In genomic region chr16:67605641-67606040, GRCh38 we compare ENCODE assay signal across 22 cellular contexts. TPM values are rescaled to one million over a fixed set of nuclear protein-coding genes. Genes with fewer than 3 reads are reported as not detected.
A peak's percentile ranks its signal among the peaks of the same experiment; 100 is the strongest.
DNase-seq lines count a peak whose midpoint lies in the region; ATAC-seq and TF ChIP-seq lines count a peak whose summit lies in the region.
"Had no signal": no experiment of that assay in that cellular context is flagged by ENCODE, and none has a peak within 500 bp of the region (broad histone marks: within the 10 kb centered on the region; RNA-seq: fewer than 3 reads in every experiment).

No MANE protein-coding gene starts in this region.

- peaks cover 22% of the 10 kb centered on the region for H3K4me1 Mint-ChIP-seq in activated T-cell treated with anti-CD3 and anti-CD28 coated beads, Interleukin-2, amount 50 U/mL, for 72 hours (ENCODE audit: low read depth)
- peaks cover 33% of the 10 kb centered on the region for H3K4me1 Mint-ChIP-seq in dendritic cell treated with granulocyte-macrophage colony-stimulating factor and Interleukin-4, amounts not matched to agents 40 ng/mL and 50 ng/mL, for 4 days (ENCODE audit: low read depth)
- peaks cover 25% of the 10 kb centered on the region for H3K4me1 Mint-ChIP-seq in stimulated activated effector memory CD8-positive, alpha-beta T cell treated with anti-CD3 and anti-CD28 coated beads, Interleukin-12 subunit alpha, Interleukin-12 subunit beta, amount 100 ng/mL, for 72 hours

- no peak overlapping the region for H3K4me3 Mint-ChIP-seq in activated T-cell treated with anti-CD3 and anti-CD28 coated beads, Interleukin-2, amount 50 U/mL, for 72 hours
- no peak overlapping the region for H3K4me3 Mint-ChIP-seq in dendritic cell treated with granulocyte-macrophage colony-stimulating factor and Interleukin-4, amounts not matched to agents 40 ng/mL and 50 ng/mL, for 4 days
- no peak overlapping the region for H3K4me3 Mint-ChIP-seq in stimulated activated effector memory CD8-positive, alpha-beta T cell treated with anti-CD3 and anti-CD28 coated beads, Interleukin-12 subunit alpha, Interleukin-12 subunit beta, amount 100 ng/mL, for 72 hours
- H3K4me3 Mint-ChIP-seq: activated naive CD4-positive, alpha-beta T cell treated with anti-CD3 and anti-CD28 coated beads, Interleukin-2, amount 10 ng/mL, durations not matched to agents 7 days and 5 days; type B pancreatic cell had no signal

- H3K27me3 ChIP-seq in Panc1 (ENCODE audit: control insufficient read depth, insufficient read depth, low read length): no peaks in the 10 kb centered on the region
- H3K27me3 ChIP-seq: ascending aorta, cardiac muscle cell, neutrophil had no signal

- no peaks in the 10 kb centered on the region for H3K9me3 Mint-ChIP-seq in activated T-cell treated with anti-CD3 and anti-CD28 coated beads, Interleukin-2, amount 50 U/mL, for 72 hours
- no peaks in the 10 kb centered on the region for H3K9me3 Mint-ChIP-seq in dendritic cell treated with granulocyte-macrophage colony-stimulating factor and Interleukin-4, amounts not matched to agents 40 ng/mL and 50 ng/mL, for 4 days
- H3K9me3 Mint-ChIP-seq in stimulated activated effector memory CD8-positive, alpha-beta T cell treated with anti-CD3 and anti-CD28 coated beads, Interleukin-12 subunit alpha, Interleukin-12 subunit beta, amount 100 ng/mL, for 72 hours: no peaks in the 10 kb centered on the region
- H3K9me3 Mint-ChIP-seq: activated naive CD4-positive, alpha-beta T cell treated with anti-CD3 and anti-CD28 coated beads, Interleukin-2, amount 10 ng/mL, durations not matched to agents 7 days and 5 days; type B pancreatic cell had no signal

- H3K27me3 Mint-ChIP-seq in activated T-cell treated with anti-CD3 and anti-CD28 coated beads, Interleukin-2, amount 50 U/mL, for 72 hours (ENCODE audit: low read depth): no peaks in the 10 kb centered on the region
- no peaks in the 10 kb centered on the region for H3K27me3 Mint-ChIP-seq in dendritic cell treated with granulocyte-macrophage colony-stimulating factor and Interleukin-4, amounts not matched to agents 40 ng/mL and 50 ng/mL, for 4 days
- H3K27me3 Mint-ChIP-seq: activated naive CD4-positive, alpha-beta T cell treated with anti-CD3 and anti-CD28 coated beads, Interleukin-2, amount 10 ng/mL, durations not matched to agents 7 days and 5 days; type B pancreatic cell had no signal

- peaks cover 88% of the 10 kb centered on the region for H3K79me2 ChIP-seq in OCI-LY7 (ENCODE audit: insufficient read depth, low read depth, low read length)

- H3K36me3 ChIP-seq in Panc1 (ENCODE audit: control insufficient read depth, insufficient read depth, low read length): no peaks in the 10 kb centered on the region; the same call in 1 of the 2 replicates
- peaks cover 32% of the 10 kb centered on the region for H3K36me3 ChIP-seq in OCI-LY7 (ENCODE audit: insufficient read depth, low read length)
- H3K36me3 ChIP-seq: ascending aorta, neutrophil, prostate gland had no signal

- no peak for TF ChIP-seq CTCF in Panc1 (IDR thresholded peaks at IDR 0.05)
- no peak for TF ChIP-seq CTCF in OCI-LY7 (conservative IDR thresholded peaks at IDR 0.05; ENCODE audit: low read length)
- TF ChIP-seq CTCF in coronary artery (IDR thresholded peaks at IDR 0.05): no peak

- no peaks in the 10 kb centered on the region for H3K9me2 ChIP-seq in OCI-LY7 (ENCODE audit: insufficient read depth, low read length)

- BruUV-seq in Panc1 (replicated peaks; lab: Mats Ljungman, UMichigan) (TSS peak; percentile 61), OCI-LY7 (replicated peaks; lab: Mats Ljungman, UMichigan) (no TSS peak)

- ATAC-seq in activated T-cell treated with anti-CD3 and anti-CD28 coated beads, Interleukin-2, amount 50 U/mL, for 72 hours (replicated peaks in 1 of 2): no peak
- no peak for ATAC-seq in Panc1
- ATAC-seq in stimulated activated effector memory CD8-positive, alpha-beta T cell treated with anti-CD3 and anti-CD28 coated beads, Interleukin-12 subunit alpha, Interleukin-12 subunit beta, amount 100 ng/mL, for 72 hours: no peak

- POLR2A ChIA-PET in Panc1 (lab: Charles Lee) (no interaction called here), OCI-LY7 (lab: Charles Lee) (interaction anchor here (0.9 to 1.2 kb wide), 3 partner anchors 12 to 19 kb away, joined by 3 to 5 read pairs (median 4); no protein-coding TSS in a partner anchor)

- intact Hi-C loops in Panc1 (cut with micrococcal nuclease; ENCODE audit: unreplicated experiment) (no loop called here), OCI-LY7 (cut with micrococcal nuclease; ENCODE audit: unreplicated experiment) (no loop called here)
- intact Hi-C loops in dendritic cell treated with granulocyte-macrophage colony-stimulating factor and Interleukin-4, amounts not matched to agents 40 ng/mL and 50 ng/mL, for 4 days (cut with micrococcal nuclease): no loop called here

- H3K9me3 ChIP-seq in Panc1 (ENCODE audit: control insufficient read depth, insufficient read depth, low read depth, low read length): no peaks in the 10 kb centered on the region
- no peaks in the 10 kb centered on the region for H3K9me3 ChIP-seq in OCI-LY7 (ENCODE audit: low read length)
- H3K9me3 ChIP-seq: ascending aorta, Caco-2, neutrophil, prostate gland had no signal

- 0 out of 2 replicates have a peak, but pooled peaks cover 2% of the 10 kb centered on the region for H3K4me1 ChIP-seq in Panc1 (ENCODE audit: control insufficient read depth, insufficient read depth, low read length)
- peaks cover 4% of the 10 kb centered on the region for H3K4me1 ChIP-seq in OCI-LY7 (ENCODE audit: insufficient read depth, low read length, poor library complexity, severe bottlenecking)
- H3K4me1 ChIP-seq: Caco-2, prostate gland had no signal

- CTCF ChIA-PET in Panc1 (lab: Charles Lee): no interaction called here
- CTCF ChIA-PET in OCI-LY7 (lab: Charles Lee; ENCODE audit: unreplicated experiment): no interaction called here

- no peak overlapping the region for H3K4me2 ChIP-seq in OCI-LY7 (ENCODE audit: low read length)

- no peaks in the 10 kb centered on the region; the same call in 1 of the 2 replicates for H4K20me1 ChIP-seq in OCI-LY7 (ENCODE audit: insufficient read depth, low read length)

- no peak overlapping the region for H2AFZ ChIP-seq in OCI-LY7 (ENCODE audit: low read length)

- peak overlapping the region; percentile 64 for H3K27ac Mint-ChIP-seq in activated T-cell treated with anti-CD3 and anti-CD28 coated beads, Interleukin-2, amount 50 U/mL, for 72 hours
- peak overlapping the region; percentile 29 for H3K27ac Mint-ChIP-seq in dendritic cell treated with granulocyte-macrophage colony-stimulating factor and Interleukin-4, amounts not matched to agents 40 ng/mL and 50 ng/mL, for 4 days
- H3K27ac Mint-ChIP-seq in stimulated activated effector memory CD8-positive, alpha-beta T cell treated with anti-CD3 and anti-CD28 coated beads, Interleukin-12 subunit alpha, Interleukin-12 subunit beta, amount 100 ng/mL, for 72 hours: peak overlapping the region; percentile 5
- H3K27ac Mint-ChIP-seq: activated naive CD4-positive, alpha-beta T cell treated with anti-CD3 and anti-CD28 coated beads, Interleukin-2, amount 10 ng/mL, durations not matched to agents 7 days and 5 days; type B pancreatic cell had no signal

- in situ Hi-C loops in Panc1 (cut with HindIII; ENCODE audit: low pct_unique_long_range_greater_than_20kb, low sequenced_read_pairs): no loop called here

- H3K4me3 ChIP-seq in Panc1 (ENCODE audit: low read depth in 2 of 2, low read length in 2 of 2): no peak overlapping the region
- H3K4me3 ChIP-seq in OCI-LY7 (ENCODE audit: low read depth, low read length, poor library complexity, severe bottlenecking): no peak overlapping the region
- no peak overlapping the region for H3K4me3 ChIP-seq in coronary artery
- H3K4me3 ChIP-seq: ascending aorta, cardiac muscle cell, prostate gland had no signal

- H3K27ac ChIP-seq in Panc1 (ENCODE audit: low read length): no peak overlapping the region
- H3K27ac ChIP-seq in OCI-LY7 (ENCODE audit: low read depth, low read length, poor library complexity, severe bottlenecking): no peak overlapping the region
- H3K27ac ChIP-seq in coronary artery: no peak overlapping the region
- H3K27ac ChIP-seq: ascending aorta, cardiac muscle cell, neutrophil, prostate gland had no signal

- no peak for DNase-seq in activated T-cell treated with anti-CD3 and anti-CD28 coated beads, Interleukin-2, amount 50 U/mL, for 72 hours
- DNase-seq in activated T-cell treated with anti-CD3 and anti-CD28 coated beads for 4 hours (no peak), Panc1 (ENCODE audit: low read depth, low spot score) (no peak), OCI-LY7 (ENCODE audit: low spot score) (no peak), coronary artery (ENCODE audit: low spot score) (no peak), NCI-H2227 treated with DMSO at 0.1 percent for 48 hours (lab: John Stamatoyannopoulos, UW) (no peak)
- no peak for DNase-seq in stimulated activated effector memory CD8-positive, alpha-beta T cell treated with anti-CD3 and anti-CD28 coated beads, Interleukin-12 subunit alpha, Interleukin-12 subunit beta, amount 100 ng/mL, for 72 hours (ENCODE audit: low spot score in 2 of 2)
- DNase-seq: activated naive CD4-positive, alpha-beta T cell treated with anti-CD3 and anti-CD28 coated beads, Interleukin-2, amount 10 ng/mL, durations not matched to agents 7 days and 5 days; Caco-2; cortex of kidney; NCI-H1048; NCI-H187 treated with DMSO at 0.1 percent for 48 hours; NCI-H2171 treated with DMSO at 0.1 percent for 48 hours; NCI-H526; SHP77 treated with DMSO at 0.1 percent for 48 hours; stimulated activated CD4-positive, alpha-beta T cell treated with anti-CD3 and anti-CD28 coated beads, Interleukin-15, amount 100 ng/mL, for 24 hours had no signal

- H3K36me3 Mint-ChIP-seq in activated T-cell treated with anti-CD3 and anti-CD28 coated beads, Interleukin-2, amount 50 U/mL, for 72 hours (ENCODE audit: insufficient read depth in 2 of 2): peaks cover 0 to under 1% of the 10 kb centered on the region in 2 donors
- H3K36me3 Mint-ChIP-seq in dendritic cell treated with granulocyte-macrophage colony-stimulating factor and Interleukin-4, amounts not matched to agents 40 ng/mL and 50 ng/mL, for 4 days (ENCODE audit: low read depth): peaks cover 12% of the 10 kb centered on the region
- H3K36me3 Mint-ChIP-seq in stimulated activated effector memory CD8-positive, alpha-beta T cell treated with anti-CD3 and anti-CD28 coated beads, Interleukin-12 subunit alpha, Interleukin-12 subunit beta, amount 100 ng/mL, for 72 hours: peaks cover 3% of the 10 kb centered on the region

RNA-seq across cellular contexts. Expression of gene CARMIL2, which starts 39.3 kb away (rescaled TPM):
- 100 to 1,000 TPM; 182 to 196 TPM for total RNA-seq in activated T-cell treated with anti-CD3 and anti-CD28 coated beads, Interleukin-2, amount 50 U/mL, for 72 hours
- total RNA-seq in Panc1 (2021; ENCODE audit: unreplicated experiment) (2.0 TPM), OCI-LY7 (2022) (200 and 202 TPM in 2 replicates)
- polyA plus RNA-seq in Panc1 (2012; ENCODE audit: insufficient read length): 1.4 TPM
- total RNA-seq in OCI-LY7 (2014; rRNA removed; shearing (Covaris generic)): 98.0 and 114 TPM in 2 replicates

RNA-seq across cellular contexts. Expression of gene CTCF, which starts 43.3 kb away (rescaled TPM):
- total RNA-seq in activated T-cell treated with anti-CD3 and anti-CD28 coated beads, Interleukin-2, amount 50 U/mL, for 72 hours: 10 to 100 TPM; 55.5 to 71.1 TPM
- total RNA-seq in Panc1 (2021; ENCODE audit: unreplicated experiment) (33.1 TPM), OCI-LY7 (2022) (83.5 and 93.3 TPM in 2 replicates)
- 25.5 TPM for polyA plus RNA-seq in Panc1 (2012; ENCODE audit: insufficient read length)
- 70.6 and 72.1 TPM in 2 replicates for total RNA-seq in OCI-LY7 (2014; rRNA removed; shearing (Covaris generic))

RNA-seq across cellular contexts. Expression of gene ACD, which starts 54.4 kb away (rescaled TPM):
- total RNA-seq in activated T-cell treated with anti-CD3 and anti-CD28 coated beads, Interleukin-2, amount 50 U/mL, for 72 hours: 10 to 100 TPM; 53.6 to 73.0 TPM
- total RNA-seq in Panc1 (2021; ENCODE audit: unreplicated experiment) (34.9 TPM), OCI-LY7 (2022) (45.4 and 50.2 TPM in 2 replicates)
- 41.2 TPM for polyA plus RNA-seq in Panc1 (2012; ENCODE audit: insufficient read length)
- total RNA-seq in OCI-LY7 (2014; rRNA removed; shearing (Covaris generic)): 33.7 and 41.7 TPM in 2 replicates

RNA-seq across cellular contexts. Expression of gene PARD6A, which starts 55.1 kb away (rescaled TPM):
- total RNA-seq in activated T-cell treated with anti-CD3 and anti-CD28 coated beads, Interleukin-2, amount 50 U/mL, for 72 hours: 1 to 10 TPM; 7.2 to 9.2 TPM
- total RNA-seq in Panc1 (2021; ENCODE audit: unreplicated experiment) (10.8 TPM), OCI-LY7 (2022) (10.5 and 14.0 TPM in 2 replicates)
- polyA plus RNA-seq in Panc1 (2012; ENCODE audit: insufficient read length): 18.8 TPM
- total RNA-seq in OCI-LY7 (2014; rRNA removed; shearing (Covaris generic)): 12.3 and 23.3 TPM in 2 replicates

Comparison
In these comparisons a context has a peak if more than half of its experiments do, and no peak if none do; other contexts are left out.
1. H3K27ac Mint-ChIP-seq: peak in every context shown above with its lines; median percentile 64 in activated T-cell treated with anti-CD3 and anti-CD28 coated beads, Interleukin-2, amount 50 U/mL, for 72 hours; 29 in dendritic cell treated with granulocyte-macrophage colony-stimulating factor and Interleukin-4, amounts not matched to agents 40 ng/mL and 50 ng/mL, for 4 days; 5 in stimulated activated effector memory CD8-positive, alpha-beta T cell treated with anti-CD3 and anti-CD28 coated beads, Interleukin-12 subunit alpha, Interleukin-12 subunit beta, amount 100 ng/mL, for 72 hours.
2. RNA of gene CARMIL2, which starts 39.3 kb away (total RNA-seq): 98.0 to 202 TPM in OCI-LY7 and 182 to 196 TPM in activated T-cell treated with anti-CD3 and anti-CD28 coated beads, Interleukin-2, amount 50 U/mL, for 72 hours; 2.0 TPM in Panc1 (single experiment); every median in the first group is over 10 times any median in the second.